Comparison of ENCODE assay signal across 9 cellular contexts in the genomic region with DNA sequence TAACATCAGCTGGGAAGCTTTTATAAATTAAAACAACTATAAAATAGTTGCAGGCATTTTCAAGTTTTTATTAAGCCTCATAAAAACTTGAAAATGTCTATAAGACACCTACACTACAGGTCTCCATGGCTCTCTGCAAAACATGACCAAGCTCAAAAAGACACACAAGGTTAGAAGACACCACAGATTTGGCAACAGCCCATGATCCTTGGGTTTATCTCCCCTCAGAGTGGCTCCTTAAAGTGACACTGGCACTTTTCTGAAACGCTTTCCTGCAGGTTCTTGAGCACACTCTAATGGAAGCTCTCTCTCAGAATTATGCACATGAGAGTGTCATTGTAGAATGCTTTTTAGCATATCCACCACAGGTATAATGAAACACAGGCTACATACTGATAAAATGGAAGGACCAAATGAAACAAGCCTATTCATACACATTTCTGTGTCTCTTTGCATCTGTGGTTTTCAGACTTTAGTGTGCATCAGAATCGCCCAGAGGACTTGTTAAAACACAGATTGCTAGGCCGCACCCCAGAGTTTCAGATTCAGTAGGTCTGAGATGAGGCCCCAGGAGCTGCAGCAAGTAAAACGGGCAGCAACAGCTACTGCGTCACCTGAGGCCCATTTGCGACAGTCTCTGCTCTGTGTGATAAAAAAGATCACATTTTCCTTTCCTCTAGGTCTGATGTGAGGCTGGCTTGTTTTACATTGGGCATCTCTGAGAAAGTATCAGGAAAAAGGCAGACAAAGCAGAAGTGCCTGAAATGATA.
A peak's percentile ranks its signal among the peaks of the same experiment; 100 is the strongest.
DNase-seq lines count a peak whose midpoint lies in the region; ATAC-seq and TF ChIP-seq lines count a peak whose summit lies in the region.
"Had no signal": no experiment of that assay in that cellular context is flagged by ENCODE, and none has a peak within 500 bp of the region (broad histone marks: within the 10 kb centered on the region; RNA-seq: fewer than 3 reads in every experiment).

No MANE protein-coding gene starts in this region.

- POLR2A ChIA-PET in activated CD4-positive, alpha-beta T cell treated with anti-CD3 and anti-CD28 coated beads for 36 hours (lab: Charles Lee), result interaction anchor here (0.5 to 1.3 kb wide), 3 partner anchors 12 to 394 kb away, joined by 3 to 4 read pairs (median 3); no protein-coding TSS in a partner anchor
- POLR2A ChIA-PET in MCF 10A (lab: Yijun Ruan, JAX), result interaction anchor here (0.7 to 1.8 kb wide), 2 partner anchors 12 to 76 kb away, joined by 3 to 9 read pairs; a partner anchor contains a TSS

- peak; percentile 95 for ATAC-seq in activated CD4-positive, alpha-beta T cell treated with anti-CD3 and anti-CD28 coated beads for 36 hours
- peak; percentile 75 for ATAC-seq in GM21515 (IDR thresholded peaks at IDR 0.05; ENCODE audit: unreplicated experiment)
- ATAC-seq in HG03378 (IDR thresholded peaks at IDR 0.05; ENCODE audit: unreplicated experiment), result peak; percentile 61

- H3K27ac Mint-ChIP-seq in activated CD4-positive, alpha-beta T cell treated with anti-CD3 and anti-CD28 coated beads for 36 hours, result no peak overlapping the region
- H3K27ac Mint-ChIP-seq in MCF 10A (ENCODE audit: low read depth, unreplicated experiment), result no peak overlapping the region

- BruUV-seq in MCF 10A (replicated peaks; lab: Mats Ljungman, UMichigan), result no TSS peak

- H3K9me3 Mint-ChIP-seq in activated CD4-positive, alpha-beta T cell treated with anti-CD3 and anti-CD28 coated beads for 36 hours (ENCODE audit: low read depth), result no peaks in the 10 kb centered on the region
- H3K9me3 Mint-ChIP-seq in MCF 10A (ENCODE audit: unreplicated experiment), result no peaks in the 10 kb centered on the region

- CTCF ChIA-PET in activated CD4-positive, alpha-beta T cell treated with anti-CD3 and anti-CD28 coated beads for 36 hours (lab: Charles Lee), result interaction anchor here (0.6 to 2.4 kb wide), 3 partner anchors 13 to 665 kb away, joined by 3 to 11 read pairs (median 6); no protein-coding TSS in a partner anchor
- CTCF ChIA-PET in MCF 10A (lab: Yijun Ruan, JAX), result interaction anchor here (0.7 to 3.1 kb wide), 2 partner anchors 18 to 44 kb away, joined by 3 to 12 read pairs; no protein-coding TSS in a partner anchor

- intact Hi-C loops in activated CD4-positive, alpha-beta T cell treated with anti-CD3 and anti-CD28 coated beads for 36 hours (cut with DNase I, micrococcal nuclease), result no loop called here
- intact Hi-C loops in MCF 10A (cut with micrococcal nuclease), result no loop called here

- H3K36me3 Mint-ChIP-seq in activated CD4-positive, alpha-beta T cell treated with anti-CD3 and anti-CD28 coated beads for 36 hours (ENCODE audit: low read depth), result no peaks in the 10 kb centered on the region
- H3K36me3 Mint-ChIP-seq in MCF 10A (ENCODE audit: insufficient read depth, unreplicated experiment), result no peaks in the 10 kb centered on the region

- no peak for TF ChIP-seq CTCF in MCF 10A (IDR thresholded peaks at IDR 0.05; ENCODE audit: unreplicated experiment)

- H3K4me3 Mint-ChIP-seq in activated CD4-positive, alpha-beta T cell treated with anti-CD3 and anti-CD28 coated beads for 36 hours, result no peak overlapping the region
- H3K4me3 Mint-ChIP-seq in MCF 10A (ENCODE audit: unreplicated experiment), result no peak overlapping the region

- peak; percentile 60 for DNase-seq in activated CD4-positive, alpha-beta T cell treated with anti-CD3 and anti-CD28 coated beads for 36 hours
- no peak for DNase-seq in activated CD4-positive, alpha-beta T cell treated with anti-CD3 and anti-CD28 coated beads for 4 hours
- DNase-seq in islet precursor cell (peak; percentile 39), NCI-H1694 treated with DMSO at 0.1 percent for 48 hours (lab: John Stamatoyannopoulos, UW) (no peak), MCF 10A (ENCODE audit: unreplicated experiment) (no peak), UCSD-AML1 (lab: John Stamatoyannopoulos, UW; ENCODE audit: unreplicated experiment) (no peak)
- DNase-seq: tibial artery had no signal

- H3K4me1 Mint-ChIP-seq in activated CD4-positive, alpha-beta T cell treated with anti-CD3 and anti-CD28 coated beads for 36 hours, result peaks cover 12% of the 10 kb centered on the region
- H3K4me1 Mint-ChIP-seq in MCF 10A (ENCODE audit: insufficient read depth, unreplicated experiment), result no peaks in the 10 kb centered on the region

- H3K27me3 Mint-ChIP-seq in activated CD4-positive, alpha-beta T cell treated with anti-CD3 and anti-CD28 coated beads for 36 hours, result peaks cover 2% of the 10 kb centered on the region
- H3K27me3 Mint-ChIP-seq in MCF 10A (ENCODE audit: insufficient read depth, unreplicated experiment), result no peaks in the 10 kb centered on the region

Comparison
In these comparisons a context has a peak if more than half of its experiments do, and no peak if none do; other contexts are left out.
1. DNase-seq: peak in activated CD4-positive, alpha-beta T cell treated with anti-CD3 and anti-CD28 coated beads for 36 hours (single experiment) and islet precursor cell (single experiment); none in activated CD4-positive, alpha-beta T cell treated with anti-CD3 and anti-CD28 coated beads for 4 hours (0 of 2), NCI-H1694 treated with DMSO at 0.1 percent for 48 hours (single experiment), MCF 10A (single experiment) and UCSD-AML1 (single experiment).
2. Peak in every context shown above with its lines, with median percentiles within 50 percentile points of each other: ATAC-seq.